10 cellular contexts compared by ENCODE assay signal in the genomic region with DNA sequence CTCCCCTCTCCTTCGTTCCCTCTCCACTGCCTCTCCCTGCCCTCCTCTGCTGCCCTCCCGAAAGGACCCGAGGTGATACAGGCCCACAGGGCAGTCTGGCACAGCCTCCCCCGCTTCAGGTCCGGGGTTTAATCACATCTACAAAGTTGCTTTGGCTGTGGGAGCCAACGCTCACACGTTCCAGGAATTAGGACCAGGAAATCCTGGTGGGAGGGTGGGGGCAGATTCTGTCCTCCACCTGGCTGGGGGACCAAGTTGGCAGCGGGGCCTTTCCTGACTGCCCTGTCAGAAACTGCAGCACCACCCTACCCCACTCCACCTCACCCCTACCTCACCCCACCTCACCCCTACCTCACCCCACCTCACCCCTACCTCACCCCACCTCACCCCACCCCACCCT.
DNase-seq lines count a peak whose midpoint lies in the region; ATAC-seq lines count a peak whose summit lies in the region.
"Had no signal": no experiment of that assay in that cellular context is flagged by ENCODE, and none has a peak within 500 bp of the region (broad histone marks: within the 10 kb centered on the region; RNA-seq: fewer than 3 reads in every experiment).

No MANE protein-coding gene starts in this region.

- intact Hi-C loops in aorta (cut with DNase I), result no loop called here

- peak overlapping the region; percentile 68 for H3K27ac ChIP-seq in effector memory CD4-positive, alpha-beta T cell (ENCODE audit: insufficient read depth, low read length, poor library complexity, severe bottlenecking)
- no peak overlapping the region for H3K27ac ChIP-seq in aorta (ENCODE audit: low read depth in 1 of 2, low read length in 2 of 2)
- H3K27ac ChIP-seq: foreskin keratinocyte had no signal

- H3K9me3 ChIP-seq in effector memory CD4-positive, alpha-beta T cell (ENCODE audit: control insufficient read depth, low read length), result no peaks in the 10 kb centered on the region
- H3K9me3 ChIP-seq in aorta (ENCODE audit: control insufficient read depth, low read length), result peaks cover 1% of the 10 kb centered on the region

- WGBS in aorta, 2 donors, result 39 to 44% methylated on average over 8 of the region's 8 CpGs

- peak overlapping the region; percentile 95 to 99 (median 98) for H3K27ac Mint-ChIP-seq in naive B cell

- peaks cover 0 to 1% (median 0%) of the 10 kb centered on the region in 7 donors for H3K9me3 Mint-ChIP-seq in naive B cell

- no peaks in the 10 kb centered on the region for H3K27me3 ChIP-seq in effector memory CD4-positive, alpha-beta T cell (replicated peaks; ENCODE audit: control insufficient read depth, insufficient read depth, low read length, poor library complexity, severe bottlenecking)
- H3K27me3 ChIP-seq in aorta (ENCODE audit: control insufficient read depth in 1 of 2, insufficient read depth in 2 of 2, low read length in 1 of 2), result no peaks in the 10 kb centered on the region

- H3K27me3 Mint-ChIP-seq in naive B cell, result peaks cover 3 to 32% (median 32%) of the 10 kb centered on the region in 3 donors

- H3K4me1 Mint-ChIP-seq in naive B cell, result peaks cover 47 to 56% (median 48%) of the 10 kb centered on the region in 3 donors

- no peaks in the 10 kb centered on the region for H3K36me3 Mint-ChIP-seq in naive B cell

- peak in 1 of 2 donors; percentile 20 for ATAC-seq in naive B cell (ENCODE audit: low read depth in 2 of 2)
- ATAC-seq in aorta (ENCODE audit: low FRiP score), result peak; percentile 55
- ATAC-seq: foreskin keratinocyte had no signal

- peaks cover 22% of the 10 kb centered on the region for H3K4me1 ChIP-seq in effector memory CD4-positive, alpha-beta T cell (ENCODE audit: control insufficient read depth, insufficient read depth, low read length, poor library complexity, severe bottlenecking)
- H3K4me1 ChIP-seq in aorta (ENCODE audit: control insufficient read depth in 1 of 2, insufficient read depth in 2 of 2, low read length in 2 of 2), result no peaks in the 10 kb centered on the region
- H3K4me1 ChIP-seq: foreskin keratinocyte had no signal

- DNase-seq in stimulated activated CD4-positive, alpha-beta T cell treated with anti-CD3 and anti-CD28 coated beads, Interleukin-15, amount 100 ng/mL, for 24 hours, result peak; percentile 21
- no peak for DNase-seq in stimulated activated CD4-positive, alpha-beta T cell treated with anti-CD3 and anti-CD28 coated beads, Interleukin-4, amount 100 ng/mL, for 24 hours
- DNase-seq in effector memory CD4-positive, alpha-beta T cell, result no peak
- DNase-seq in naive B cell (no peak), aorta (no peak), amniotic stem cell (lab: John Stamatoyannopoulos, UW) (no peak), Kasumi-1 (lab: John Stamatoyannopoulos, UW) (no peak)
- no peak for DNase-seq in effector CD8-positive, alpha-beta T cell (lab: John Stamatoyannopoulos, UW)
- DNase-seq: foreskin keratinocyte had no signal

- H3K4me3 Mint-ChIP-seq in naive B cell, result peak overlapping the region; percentile 76 to 93 (median 91)

- peak overlapping the region; percentile 29 for H3K4me3 ChIP-seq in effector memory CD4-positive, alpha-beta T cell (ENCODE audit: insufficient read depth, low read depth, low read length, poor library complexity, severe bottlenecking)
- no peak overlapping the region for H3K4me3 ChIP-seq in aorta (ENCODE audit: low read length in 2 of 2)
- H3K4me3 ChIP-seq: tibial artery had no signal

- H3K36me3 ChIP-seq in effector memory CD4-positive, alpha-beta T cell (ENCODE audit: control insufficient read depth, insufficient read depth, low read length), result no peaks in the 10 kb centered on the region
- no peaks in the 10 kb centered on the region for H3K36me3 ChIP-seq in aorta (ENCODE audit: control insufficient read depth in 1 of 2, insufficient read depth in 2 of 2, low read length in 1 of 2)
- H3K36me3 ChIP-seq: tibial artery had no signal
